24 cellular contexts compared by ENCODE assay signal in the genomic region with DNA sequence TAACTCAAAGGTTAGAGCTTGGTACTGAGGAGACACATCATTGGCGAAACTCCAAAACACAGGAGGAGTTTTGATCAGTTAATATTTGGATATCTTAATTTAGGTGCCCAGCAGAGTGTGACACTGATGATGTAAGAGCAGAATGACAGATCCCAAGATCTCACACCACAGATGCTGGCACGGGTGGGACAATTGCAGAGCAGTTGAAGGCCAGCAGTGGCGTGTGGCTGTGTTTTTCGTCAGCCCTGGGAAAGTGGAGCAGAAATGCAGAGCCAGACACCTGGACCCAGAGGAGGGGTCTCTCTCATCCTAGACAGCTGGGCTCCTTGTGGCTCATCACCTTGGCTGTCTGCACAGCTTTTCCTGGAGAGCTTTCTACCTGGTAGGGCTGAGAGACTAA.
"Had no signal": no experiment of that assay in that cellular context is flagged by ENCODE, and none has a peak within 500 bp of the region (broad histone marks: within the 10 kb centered on the region; RNA-seq: fewer than 3 reads in every experiment).

No MANE protein-coding gene starts in this region.

- H3K4me1 ChIP-seq: esophagus squamous epithelium, left lung, lower lobe of right lung, tibial nerve, upper lobe of left lung had no signal

- H3K4me3 ChIP-seq: coronary artery, esophagus squamous epithelium, left lung, lower lobe of right lung, ovary, smooth muscle cell, thoracic aorta, tibial nerve, upper lobe of left lung had no signal

- FAIRE-seq: endothelial cell of umbilical vein, frontal cortex, keratinocyte, urothelium cell line had no signal

- H3K27me3 ChIP-seq: esophagus squamous epithelium, left lung, ovary, tibial nerve, upper lobe of left lung had no signal

- H3K27ac ChIP-seq: coronary artery, esophagus squamous epithelium, left lung, lower lobe of right lung, ovary, thoracic aorta, tibial nerve, upper lobe of left lung had no signal

- H3K9me3 ChIP-seq: esophagus squamous epithelium, left lung, lower lobe of right lung, ovary, thoracic aorta, tibial nerve, upper lobe of left lung had no signal

- H3K36me3 ChIP-seq: ovary had no signal

- ATAC-seq: left lung, lower lobe of right lung, natural killer cell, sciatic nerve had no signal

- DNase-seq: dermis blood vessel endothelial cell; effector memory CD4-positive, alpha-beta T cell; esophagus squamous epithelium; left lung; lower lobe of right lung; natural killer cell; occipital lobe; ovary; retina; stimulated activated CD4-positive, alpha-beta T cell treated with anti-CD3 and anti-CD28 coated beads, Interleukin-12 subunit alpha, Interleukin-12 subunit beta, amount 100 ng/mL, for 4 hours; stimulated activated CD4-positive, alpha-beta T cell treated with anti-CD3 and anti-CD28 coated beads, Interleukin-1b, Interleukin-23, amount 100 ng/mL, for 48 hours; stimulated activated CD4-positive, alpha-beta T cell treated with anti-CD3 and anti-CD28 coated beads, Interleukin-4, amount 100 ng/mL, for 1 hour; stimulated activated CD8-positive, alpha-beta memory T cell treated with anti-CD3 and anti-CD28 coated beads, Interleukin-4, amount 100 ng/mL, for 48 hours; stimulated activated naive CD4-positive, alpha-beta T cell treated with Interleukin-2 at 50 U/mL for 16 hours had no signal
